1 cellular context compared by ENCODE assay signal in the genomic region with DNA sequence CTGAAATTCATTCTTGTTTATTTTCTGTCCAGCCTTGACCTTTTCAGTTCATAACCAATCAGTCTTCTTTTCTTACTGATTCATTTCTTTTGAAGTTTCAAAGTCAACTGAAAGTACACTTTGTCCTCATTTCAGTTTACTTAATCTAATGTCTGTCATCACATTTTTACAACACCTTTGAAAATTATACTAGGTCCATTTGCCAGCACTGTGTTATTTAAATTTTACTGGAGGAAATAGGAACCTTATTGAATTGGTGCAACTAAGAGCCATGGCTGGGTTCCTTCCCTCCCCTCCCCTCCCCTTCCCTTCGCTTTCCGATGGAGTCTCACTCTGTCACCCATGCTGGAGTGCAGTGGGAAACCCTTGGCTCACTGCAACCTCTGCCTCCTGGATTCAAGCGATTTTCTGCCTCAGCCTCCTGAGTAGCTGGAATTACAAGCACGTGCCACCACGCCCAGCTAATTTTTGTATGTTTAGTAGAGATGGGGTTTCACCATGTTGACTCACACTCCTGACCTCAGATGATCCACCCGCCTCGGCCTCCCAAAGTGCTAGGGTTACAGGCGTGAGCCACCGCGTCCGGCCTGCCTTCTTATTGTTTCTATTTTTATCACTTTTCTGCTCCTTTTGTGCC.
TF ChIP-seq lines count a peak whose summit lies in the region.

No MANE protein-coding gene starts in this region.

TF ChIP-seq in HepG2, 621 proteins besides CTCF, POLR2A, EP300 and RAD21 (continued from another document and continues in another):
- no peak for TF ChIP-seq GTF2F1 (IDR thresholded peaks at IDR 0.05; ENCODE audit: low read length)
- no peak for TF ChIP-seq TOPORS (CRISPR knock-in tag; IDR thresholded peaks at IDR 0.05)
- TF ChIP-seq, protein P1, sequence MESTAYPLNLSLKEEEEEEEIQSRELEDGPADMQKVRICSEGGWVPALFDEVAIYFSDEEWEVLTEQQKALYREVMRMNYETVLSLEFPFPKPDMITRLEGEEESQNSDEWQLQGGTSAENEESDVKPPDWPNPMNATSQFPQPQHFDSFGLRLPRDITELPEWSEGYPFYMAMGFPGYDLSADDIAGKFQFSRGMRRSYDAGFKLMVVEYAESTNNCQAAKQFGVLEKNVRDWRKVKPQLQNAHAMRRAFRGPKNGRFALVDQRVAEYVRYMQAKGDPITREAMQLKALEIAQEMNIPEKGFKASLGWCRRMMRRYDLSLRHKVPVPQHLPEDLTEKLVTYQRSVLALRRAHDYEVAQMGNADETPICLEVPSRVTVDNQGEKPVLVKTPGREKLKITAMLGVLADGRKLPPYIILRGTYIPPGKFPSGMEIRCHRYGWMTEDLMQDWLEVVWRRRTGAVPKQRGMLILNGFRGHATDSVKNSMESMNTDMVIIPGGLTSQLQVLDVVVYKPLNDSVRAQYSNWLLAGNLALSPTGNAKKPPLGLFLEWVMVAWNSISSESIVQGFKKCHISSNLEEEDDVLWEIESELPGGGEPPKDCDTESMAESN (CRISPR knock-in tag; conservative IDR thresholded peaks at IDR 0.05): peak; percentile 37; the same call in 1 of the 2 replicates
- no peak for TF ChIP-seq RARG (CRISPR knock-in tag; IDR thresholded peaks at IDR 0.05; ENCODE audit: low read depth)
- TF ChIP-seq NCOR1 (IDR thresholded peaks at IDR 0.05; ENCODE audit: borderline replicate concordance, low read length): peak; percentile 72
- TF ChIP-seq ZNF331 (CRISPR knock-in tag; IDR thresholded peaks at IDR 0.05): peak; percentile 60; the same call in 1 of the 2 replicates
- no peak for TF ChIP-seq ZNF747 (CRISPR knock-in tag; IDR thresholded peaks at IDR 0.05; ENCODE audit: borderline replicate concordance)
- no peak for TF ChIP-seq ZNF879 (CRISPR knock-in tag; IDR thresholded peaks at IDR 0.05)
- TF ChIP-seq AGO2 (optimal IDR thresholded peaks at IDR 0.05; ENCODE audit: low read depth, low read length): no peak
- TF ChIP-seq GLI4 (CRISPR knock-in tag; IDR thresholded peaks at IDR 0.05; ENCODE audit: borderline replicate concordance): no peak
- TF ChIP-seq, protein P2, sequence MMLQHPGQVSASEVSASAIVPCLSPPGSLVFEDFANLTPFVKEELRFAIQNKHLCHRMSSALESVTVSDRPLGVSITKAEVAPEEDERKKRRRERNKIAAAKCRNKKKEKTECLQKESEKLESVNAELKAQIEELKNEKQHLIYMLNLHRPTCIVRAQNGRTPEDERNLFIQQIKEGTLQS (CRISPR knock-in tag; IDR thresholded peaks at IDR 0.05): peak; percentile 63; the same call in 1 of the 2 replicates
- no peak for TF ChIP-seq ZBTB38 (CRISPR knock-in tag; IDR thresholded peaks at IDR 0.05)
- TF ChIP-seq MEF2D (CRISPR knock-in tag; IDR thresholded peaks at IDR 0.05): 0 out of 2 replicates have a peak, but pooled peaks have one; percentile 29
- TF ChIP-seq ZNF776 (CRISPR knock-in tag; IDR thresholded peaks at IDR 0.05): no peak
- TF ChIP-seq ZBTB43 (CRISPR knock-in tag; conservative IDR thresholded peaks at IDR 0.05): no peak
- TF ChIP-seq MAX (IDR thresholded peaks at IDR 0.05): peak; percentile 59; the same call in 1 of the 2 replicates
- peak; percentile 56 for TF ChIP-seq SKI (IDR thresholded peaks at IDR 0.05; ENCODE audit: partially characterized antibody)
- no peak for TF ChIP-seq ZBTB40 (IDR thresholded peaks at IDR 0.05)
- TF ChIP-seq ZBTB40 (CRISPR knock-in tag; IDR thresholded peaks at IDR 0.05): no peak
- TF ChIP-seq, protein P3, sequence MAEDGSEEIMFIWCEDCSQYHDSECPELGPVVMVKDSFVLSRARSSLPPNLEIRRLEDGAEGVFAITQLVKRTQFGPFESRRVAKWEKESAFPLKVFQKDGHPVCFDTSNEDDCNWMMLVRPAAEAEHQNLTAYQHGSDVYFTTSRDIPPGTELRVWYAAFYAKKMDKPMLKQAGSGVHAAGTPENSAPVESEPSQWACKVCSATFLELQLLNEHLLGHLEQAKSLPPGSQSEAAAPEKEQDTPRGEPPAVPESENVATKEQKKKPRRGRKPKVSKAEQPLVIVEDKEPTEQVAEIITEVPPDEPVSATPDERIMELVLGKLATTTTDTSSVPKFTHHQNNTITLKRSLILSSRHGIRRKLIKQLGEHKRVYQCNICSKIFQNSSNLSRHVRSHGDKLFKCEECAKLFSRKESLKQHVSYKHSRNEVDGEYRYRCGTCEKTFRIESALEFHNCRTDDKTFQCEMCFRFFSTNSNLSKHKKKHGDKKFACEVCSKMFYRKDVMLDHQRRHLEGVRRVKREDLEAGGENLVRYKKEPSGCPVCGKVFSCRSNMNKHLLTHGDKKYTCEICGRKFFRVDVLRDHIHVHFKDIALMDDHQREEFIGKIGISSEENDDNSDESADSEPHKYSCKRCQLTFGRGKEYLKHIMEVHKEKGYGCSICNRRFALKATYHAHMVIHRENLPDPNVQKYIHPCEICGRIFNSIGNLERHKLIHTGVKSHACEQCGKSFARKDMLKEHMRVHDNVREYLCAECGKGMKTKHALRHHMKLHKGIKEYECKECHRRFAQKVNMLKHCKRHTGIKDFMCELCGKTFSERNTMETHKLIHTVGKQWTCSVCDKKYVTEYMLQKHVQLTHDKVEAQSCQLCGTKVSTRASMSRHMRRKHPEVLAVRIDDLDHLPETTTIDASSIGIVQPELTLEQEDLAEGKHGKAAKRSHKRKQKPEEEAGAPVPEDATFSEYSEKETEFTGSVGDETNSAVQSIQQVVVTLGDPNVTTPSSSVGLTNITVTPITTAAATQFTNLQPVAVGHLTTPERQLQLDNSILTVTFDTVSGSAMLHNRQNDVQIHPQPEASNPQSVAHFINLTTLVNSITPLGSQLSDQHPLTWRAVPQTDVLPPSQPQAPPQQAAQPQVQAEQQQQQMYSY (CRISPR knock-in tag; IDR thresholded peaks at IDR 0.05): no peak
- TF ChIP-seq HNF1B (CRISPR knock-in tag; IDR thresholded peaks at IDR 0.05): 0 out of 2 replicates have a peak, but pooled peaks have one; percentile 34
- no peak for TF ChIP-seq SP1 (IDR thresholded peaks at IDR 0.05)
- TF ChIP-seq SP1 (CRISPR knock-in tag; IDR thresholded peaks at IDR 0.05): no peak
- no peak for TF ChIP-seq ZNF547 (CRISPR knock-in tag; IDR thresholded peaks at IDR 0.05)
- no peak for TF ChIP-seq ZNF468 (CRISPR knock-in tag; IDR thresholded peaks at IDR 0.05)
- TF ChIP-seq MBD4 (IDR thresholded peaks at IDR 0.05; ENCODE audit: borderline replicate concordance, low read length): no peak
- no peak for TF ChIP-seq ZNF143 (CRISPR knock-in tag; IDR thresholded peaks at IDR 0.05)
- TF ChIP-seq ZC3H4 (CRISPR knock-in tag; IDR thresholded peaks at IDR 0.05; ENCODE audit: borderline replicate concordance): no peak
- no peak for TF ChIP-seq ZNF20 (CRISPR knock-in tag; IDR thresholded peaks at IDR 0.05)
- peak; percentile 99 for TF ChIP-seq THRA (CRISPR knock-in tag; IDR thresholded peaks at IDR 0.05; ENCODE audit: borderline replicate concordance)
- TF ChIP-seq SOX13 (IDR thresholded peaks at IDR 0.05): no peak
- peak in 1 of 2 experiments; percentile 84; a peak in 2 of 4 replicates for TF ChIP-seq SOX13 (CRISPR knock-in tag; conservative IDR thresholded peaks at IDR 0.05 in 1 of 2, IDR thresholded peaks at IDR 0.05 in 1 of 2)
- TF ChIP-seq SRSF4 (IDR thresholded peaks at IDR 0.05; ENCODE audit: low read depth, low read length, poor library complexity, severe bottlenecking): no peak
